ENCODE assay signal across 10 cellular contexts in genomic region chr16:84885024-84885910, GRCh38.
DNase-seq lines count a peak whose midpoint lies in the region; ATAC-seq and TF ChIP-seq lines count a peak whose summit lies in the region.
"Had no signal": no experiment of that assay in that cellular context is flagged by ENCODE, and none has a peak within 500 bp of the region (broad histone marks: within the 10 kb centered on the region; RNA-seq: fewer than 3 reads in every experiment).

No MANE protein-coding gene starts in this region.

- H2AFZ ChIP-seq in H9 (ENCODE audit: low read length), result peak overlapping the region; percentile 42

- H3K4me2 ChIP-seq in H9 (ENCODE audit: insufficient read depth, insufficient read length, low read length), result no peak overlapping the region

- ATAC-seq in T-cell (replicated peaks in 1 of 4) (no peak), HG02678 (IDR thresholded peaks at IDR 0.05; ENCODE audit: unreplicated experiment) (no peak)

- H3K4me3 ChIP-seq in dorsolateral prefrontal cortex, result peak overlapping the region in 54 of 59 donors; percentile 0 to 57 (median 30)
- H3K4me3 ChIP-seq in sigmoid colon, result no peak overlapping the region
- peak overlapping the region in 1 of 8 donors; percentile 4 for H3K4me3 ChIP-seq in spleen

- H2BK120ac ChIP-seq in H9 (ENCODE audit: low read depth, low read length, poor library complexity, severe bottlenecking), result no peak overlapping the region

- WGBS in H9 (ENCODE audit: extremely low coverage, insufficient read length, low lambda C conversion rate), result no CpG with 5 or more reads among the region's 22 CpGs
- 56 to 82% methylated on average over 22 of the region's 22 CpGs for WGBS in sigmoid colon, 2 donors
- 30 to 52% (median 40%) methylated on average over 21 to 22 of the region's 22 CpGs for WGBS in spleen, 5 donors

- no peak overlapping the region for H4K91ac ChIP-seq in H9 (ENCODE audit: insufficient read length, low read depth, low read length)

- H3K14ac ChIP-seq in H9 (ENCODE audit: insufficient read depth, low read length), result peak overlapping the region; percentile 69; the same call in 1 of the 2 replicates

- peaks cover 14% of the 10 kb centered on the region for H3K4me1 ChIP-seq in H9 (ENCODE audit: insufficient read depth, low read length)
- peaks cover 0 to 22% (median 10%) of the 10 kb centered on the region in 4 donors for H3K4me1 ChIP-seq in sigmoid colon
- H3K4me1 ChIP-seq in spleen, result peaks cover 0 to 33% (median 12%) of the 10 kb centered on the region in 6 donors

- no peak overlapping the region for H2BK12ac ChIP-seq in H9 (ENCODE audit: insufficient read length, low read depth, low read length)

- H3K27ac Mint-ChIP-seq in H9, result peak overlapping the region; percentile 59 to 80 (median 61); a peak in 1 of 7 replicates
- H3K27ac Mint-ChIP-seq in T-cell, result no peak overlapping the region
- H3K27ac Mint-ChIP-seq: CD4-positive, alpha-beta T cell; natural killer cell treated with Interleukin-12 subunit alpha and Interleukin-12 subunit beta and Interleukin-15 and Interleukin-18, amount 100 ng/mL, for 72 hours had no signal

- no peak overlapping the region for H2BK20ac ChIP-seq in H9 (ENCODE audit: low read depth, low read length, poor library complexity, severe bottlenecking)

- no peaks in the 10 kb centered on the region for H3K79me1 ChIP-seq in H9 (ENCODE audit: insufficient read depth, low read depth, low read length, poor library complexity, severe bottlenecking)

- no peak for TF ChIP-seq POLR2A in sigmoid colon (IDR thresholded peaks at IDR 0.05)
- no peak for TF ChIP-seq POLR2A in spleen (IDR thresholded peaks at IDR 0.05)

- H3K36me3 ChIP-seq in sigmoid colon (peaks cover 16 to 99% (median 73%) of the 10 kb centered on the region in 4 donors), spleen (peaks cover 0 to 95% (median 0%) of the 10 kb centered on the region in 6 donors)

- no peak overlapping the region for H2BK5ac ChIP-seq in H9 (ENCODE audit: insufficient read length, low read length)

- intact Hi-C loops in dorsolateral prefrontal cortex (cut with DNase I) (no loop called here), sigmoid colon (cut with DNase I) (no loop called here), spleen (cut with DNase I; ENCODE audit: low total_unique reads) (loop anchor here (10.0 kb wide), 1 partner anchor 60 kb away; no protein-coding TSS in a partner anchor)

- H3K36me3 Mint-ChIP-seq in H9 (ENCODE audit: insufficient read depth in 1 of 3, low read depth in 3 of 3) (peaks cover 0 to 6% (median 0%) of the 10 kb centered on the region in 3 experiments; a peak in 1 of 7 replicates), T-cell (peaks cover 2% of the 10 kb centered on the region)
- H3K36me3 Mint-ChIP-seq: natural killer cell treated with Interleukin-12 subunit alpha and Interleukin-12 subunit beta and Interleukin-15 and Interleukin-18, amount 100 ng/mL, for 72 hours had no signal

- no peak overlapping the region for H3K56ac ChIP-seq in H9 (ENCODE audit: insufficient read length, low read depth, low read length)

- H3K9ac ChIP-seq in H9 (ENCODE audit: extremely low read depth, insufficient read length, low read length), result no peak overlapping the region

- H3K27ac ChIP-seq in H9 (ENCODE audit: insufficient read length, low read depth, low read length) (no peak overlapping the region), dorsolateral prefrontal cortex (peak overlapping the region in 56 of 59 donors; percentile 2 to 84 (median 64)), sigmoid colon (peak overlapping the region; percentile 47 to 61 (median 54)), spleen (peak overlapping the region in 4 of 8 donors; percentile 13 to 37 (median 30))

- H4K8ac ChIP-seq in H9 (replicated peaks; ENCODE audit: insufficient read length, low read depth, low read length), result no peak overlapping the region

- no peak overlapping the region for H2AK5ac ChIP-seq in H9 (ENCODE audit: insufficient read length, low read length)

- H3K23me2 ChIP-seq in H9 (ENCODE audit: insufficient read length, low read depth, low read length, poor library complexity, severe bottlenecking), result no peaks in the 10 kb centered on the region

- H3K9me3 Mint-ChIP-seq in H9, result no peaks in the 10 kb centered on the region
- H3K9me3 Mint-ChIP-seq in T-cell, result peaks cover 2 to 4% (median 3%) of the 10 kb centered on the region in 3 donors
- H3K9me3 Mint-ChIP-seq: CD4-positive, alpha-beta T cell; natural killer cell treated with Interleukin-12 subunit alpha and Interleukin-12 subunit beta and Interleukin-15 and Interleukin-18, amount 100 ng/mL, for 72 hours had no signal

- CTCF ChIA-PET in T-cell (lab: Charles Lee), result interaction anchor here in 1 of 2 donors (0.6 kb wide), 1 partner anchor 801 kb away, joined by 3 read pairs; no protein-coding TSS in a partner anchor

- no peaks in the 10 kb centered on the region for H3K79me2 ChIP-seq in H9 (ENCODE audit: insufficient read depth, low read length)

- no peak overlapping the region for H3K23ac ChIP-seq in H9 (ENCODE audit: insufficient read length, low read depth, low read length)

- H3K4me1 Mint-ChIP-seq in H9 (peaks cover 42 to 45% of the 10 kb centered on the region in 2 experiments), T-cell (peaks cover 0 to 10% (median 6%) of the 10 kb centered on the region in 3 donors)

- H2BK15ac ChIP-seq in H9 (ENCODE audit: low read depth, low read length), result no peak overlapping the region

- H3K4ac ChIP-seq in H9 (ENCODE audit: low read depth, low read length), result no peak overlapping the region

- no peak overlapping the region for H3K18ac ChIP-seq in H9 (ENCODE audit: insufficient read length, low read depth, low read length)

- TF ChIP-seq EP300 in sigmoid colon (IDR thresholded peaks at IDR 0.05), result no peak

- H3K4me3 Mint-ChIP-seq in H9 (peak overlapping the region in 1 of 2 experiments; percentile 14; a peak in 2 of 5 replicates), T-cell (no peak overlapping the region)
- H3K4me3 Mint-ChIP-seq: CD4-positive, alpha-beta T cell; natural killer cell treated with Interleukin-12 subunit alpha and Interleukin-12 subunit beta and Interleukin-15 and Interleukin-18, amount 100 ng/mL, for 72 hours had no signal

- H3K27me3 ChIP-seq in H9 (ENCODE audit: insufficient read depth, low read length) (no peaks in the 10 kb centered on the region), dorsolateral prefrontal cortex (no peaks in the 10 kb centered on the region), sigmoid colon (no peaks in the 10 kb centered on the region), spleen (replicated peaks in 1 of 7) (peaks cover 0 to 36% (median 0%) of the 10 kb centered on the region in 7 donors)

- POLR2A ChIA-PET in T-cell (lab: Charles Lee), result no interaction called here

- no peak overlapping the region for H4K5ac ChIP-seq in H9 (ENCODE audit: insufficient read length, low read depth, low read length)

- TF ChIP-seq CTCF in H9 (conservative IDR thresholded peaks at IDR 0.05), result no peak
- TF ChIP-seq CTCF in dorsolateral prefrontal cortex (IDR thresholded peaks at IDR 0.05 in 54 of 56, conservative IDR thresholded peaks at IDR 0.05 in 2 of 56; ENCODE audit: low read depth in 1 of 56, partially characterized antibody in 56 of 56), result peak in 2 of 56 donors; percentile 4 to 24
- TF ChIP-seq CTCF in sigmoid colon (IDR thresholded peaks at IDR 0.05), result no peak
- no peak for TF ChIP-seq CTCF in spleen (IDR thresholded peaks at IDR 0.05 in 8 of 11, conservative IDR thresholded peaks at IDR 0.05 in 3 of 11)

- H3K9me3 ChIP-seq in H9 (ENCODE audit: control insufficient read depth, low read depth, low read length) (no peaks in the 10 kb centered on the region), sigmoid colon (no peaks in the 10 kb centered on the region), spleen (no peaks in the 10 kb centered on the region)

- H4K20me1 ChIP-seq in H9 (ENCODE audit: control insufficient read depth, insufficient read depth, insufficient read length), result no peaks in the 10 kb centered on the region

- DNase-seq in H9 (peak; percentile 47), dorsolateral prefrontal cortex (peak in 9 of 10 donors; percentile 33 to 73 (median 60)), iris pigment epithelial cell (ENCODE audit: low read depth) (peak; percentile 45), sigmoid colon (no peak), NCI-H2196 treated with DMSO at 0.1 percent for 48 hours (lab: John Stamatoyannopoulos, UW; ENCODE audit: unreplicated experiment) (no peak), T-cell (no peak), spleen (no peak)
- DNase-seq: CD4-positive, alpha-beta T cell had no signal

- H3K27me3 Mint-ChIP-seq in H9 (ENCODE audit: low read depth) (no peaks in the 10 kb centered on the region), T-cell (peaks cover 4 to 26% of the 10 kb centered on the region in 2 donors)

- no peak overlapping the region for H3T11ph ChIP-seq in H9 (ENCODE audit: low read length)

Comparison
In these comparisons a context has a peak if more than half of its experiments do, and no peak if none do; other contexts are left out.
1. DNase-seq: peak in H9 (single experiment), dorsolateral prefrontal cortex (9 of 10) and iris pigment epithelial cell (single experiment); none in sigmoid colon (single experiment), NCI-H2196 treated with DMSO at 0.1 percent for 48 hours (single experiment), T-cell (0 of 34) and spleen (single experiment).
2. H3K27ac Mint-ChIP-seq: peak in H9 (3 of 3); none in T-cell (0 of 2).
3. H3K4me3 ChIP-seq: peak in dorsolateral prefrontal cortex (54 of 59); none in sigmoid colon (0 of 4).